ENCODE assay signal across 20 cellular contexts in genomic region chr9:134314950-134315715, GRCh38. TPM values are rescaled to one million over a fixed set of nuclear protein-coding genes. Genes with fewer than 3 reads are reported as not detected.
DNase-seq lines count a peak whose midpoint lies in the region; ATAC-seq and TF ChIP-seq lines count a peak whose summit lies in the region.
"Had no signal": no experiment of that assay in that cellular context is flagged by ENCODE, and none has a peak within 500 bp of the region (broad histone marks: within the 10 kb centered on the region; RNA-seq: fewer than 3 reads in every experiment).

No MANE protein-coding gene starts in this region.

- no peaks in the 10 kb centered on the region for H3K79me2 ChIP-seq in GM23338 (replicated peaks; ENCODE audit: insufficient read depth)
- H3K79me2 ChIP-seq in trophoblast cell (ENCODE audit: control insufficient read depth, insufficient read depth, low read length, poor library complexity) = no peaks in the 10 kb centered on the region
- H3K79me2 ChIP-seq in mammary epithelial cell (ENCODE audit: insufficient read depth, low read length) = no peaks in the 10 kb centered on the region

- no peak overlapping the region for H4K12ac ChIP-seq in trophoblast cell (ENCODE audit: low read depth, low read length)

- no peak overlapping the region for H3K23ac ChIP-seq in trophoblast cell (ENCODE audit: low read length)

- no peak overlapping the region for H4K91ac ChIP-seq in trophoblast cell (ENCODE audit: low read depth, low read length)

- WGBS in psoas muscle, 3 donors = 72 to 87% (median 73%) methylated on average over 26 of the region's 26 CpGs
- no CpG with 5 or more reads among the region's 26 CpGs for WGBS in trophoblast cell (ENCODE audit: extremely low coverage, insufficient coverage, insufficient read length)
- 92% methylated on average over 23 of the region's 26 CpGs for WGBS in mammary epithelial cell (ENCODE audit: low coverage, missing lambda C conversion rate)

- H3K4me1 Mint-ChIP-seq in GM23338 (peaks cover 3% of the 10 kb centered on the region; the same call in 2 of the 3 replicates), chondrocyte (ENCODE audit: low read depth) (peaks cover 19% of the 10 kb centered on the region)
- H3K4me1 Mint-ChIP-seq: immature natural killer cell had no signal

- no peak overlapping the region for H2BK5ac ChIP-seq in trophoblast cell (ENCODE audit: low read depth, low read length, poor library complexity)

- no peaks in the 10 kb centered on the region for H3F3A ChIP-seq in GM23338 (replicated peaks; ENCODE audit: low read depth)

- TF ChIP-seq CTCF in GM23338 (conservative IDR thresholded peaks at IDR 0.05; ENCODE audit: low read depth in 2 of 2) = no peak
- no peak for TF ChIP-seq CTCF in chondrocyte (IDR thresholded peaks at IDR 0.05)
- no peak for TF ChIP-seq CTCF in psoas muscle (IDR thresholded peaks at IDR 0.05)
- no peak for TF ChIP-seq CTCF in mammary epithelial cell (conservative IDR thresholded peaks at IDR 0.05 in 1 of 2, IDR thresholded peaks at IDR 0.05 in 1 of 2; ENCODE audit: extremely low read depth in 1 of 2, insufficient read depth in 1 of 2, low read depth in 1 of 2, low read length in 2 of 2)

- H4K20me1 ChIP-seq in GM23338 (replicated peaks; ENCODE audit: insufficient read depth) (no peaks in the 10 kb centered on the region), mammary epithelial cell (ENCODE audit: insufficient read depth, low read length) (no peaks in the 10 kb centered on the region)

- no peak overlapping the region for H2AFZ ChIP-seq in GM23338
- H2AFZ ChIP-seq in trophoblast cell (ENCODE audit: insufficient read depth, low read length, poor library complexity) = no peak overlapping the region
- no peak overlapping the region for H2AFZ ChIP-seq in mammary epithelial cell (ENCODE audit: low read depth, low read length)

- H3K9me3 Mint-ChIP-seq in GM23338 (peaks cover 5% of the 10 kb centered on the region; the same call in 2 of the 3 replicates), chondrocyte (ENCODE audit: low read depth) (peaks cover 18% of the 10 kb centered on the region)

- ATAC-seq in GM23338 (peak; percentile 42), left colon (no peak), psoas muscle (peak in 3 of 4 donors; percentile 13 to 22 (median 17))

- H3K36me3 Mint-ChIP-seq in GM23338 (ENCODE audit: low read depth) (no peaks in the 10 kb centered on the region), chondrocyte (ENCODE audit: low read depth) (peaks cover 4% of the 10 kb centered on the region)
- H3K36me3 Mint-ChIP-seq: activated naive CD8-positive, alpha-beta T cell; CD4-positive, alpha-beta memory T cell had no signal

- H3K9me2 ChIP-seq in GM23338 (ENCODE audit: insufficient read depth) = no peaks in the 10 kb centered on the region

- H3K79me1 ChIP-seq in trophoblast cell (ENCODE audit: low read length) = no peaks in the 10 kb centered on the region

- H3K27me3 ChIP-seq in GM23338 (ENCODE audit: insufficient read depth) (no peaks in the 10 kb centered on the region), psoas muscle (ENCODE audit: insufficient read depth in 3 of 3, low read length in 2 of 3) (no peaks in the 10 kb centered on the region), trophoblast cell (ENCODE audit: insufficient read depth, low read length) (no peaks in the 10 kb centered on the region), mammary epithelial cell (ENCODE audit: insufficient read depth, low read length) (no peaks in the 10 kb centered on the region)
- H3K27me3 ChIP-seq: uterus had no signal

- H3K36me3 ChIP-seq in GM23338 (ENCODE audit: insufficient read depth) (no peaks in the 10 kb centered on the region; the same call in 1 of the 2 replicates), psoas muscle (ENCODE audit: insufficient read depth in 1 of 2, low read depth in 1 of 2) (no peaks in the 10 kb centered on the region), trophoblast cell (ENCODE audit: control insufficient read depth in 1 of 2, insufficient read depth in 2 of 2, low read length in 2 of 2) (no peaks in the 10 kb centered on the region), mammary epithelial cell (ENCODE audit: insufficient read depth, low read length) (no peaks in the 10 kb centered on the region)
- H3K36me3 ChIP-seq: uterus had no signal

- H3K27ac Mint-ChIP-seq in GM23338 (no peak overlapping the region), chondrocyte (ENCODE audit: unreplicated experiment) (no peak overlapping the region)
- H3K27ac Mint-ChIP-seq: activated naive CD8-positive, alpha-beta T cell; activated T-helper 2 cell treated with anti-CD3 and anti-CD28 coated beads, Interferon-gamma antibody, Interleukin-2, Interleukin-4, amounts not matched to agents 10 μg/mL and 5 μg/mL and 100 μg/mL, durations not matched to agents 14 hours and 24 hours and 36 hours; immature natural killer cell; T-helper 2 cell treated with Interferon-gamma antibody and Interleukin-4, amounts not matched to agents 5 μg/mL and 100 μg/mL, for 36 hours had no signal

- H2AK5ac ChIP-seq in trophoblast cell (ENCODE audit: low read length) = no peak overlapping the region

- no peaks in the 10 kb centered on the region for H3K9me3 ChIP-seq in psoas muscle
- H3K9me3 ChIP-seq in trophoblast cell (ENCODE audit: insufficient read depth, low read depth, low read length) = no peaks in the 10 kb centered on the region
- H3K9me3 ChIP-seq in mammary epithelial cell (replicated peaks; ENCODE audit: insufficient read depth, low read length) = no peaks in the 10 kb centered on the region

- H3K27ac ChIP-seq in GM23338 (ENCODE audit: low read depth) = no peak overlapping the region
- no peak overlapping the region for H3K27ac ChIP-seq in psoas muscle
- no peak overlapping the region for H3K27ac ChIP-seq in trophoblast cell (ENCODE audit: low read depth, low read length)
- H3K27ac ChIP-seq in mammary epithelial cell (ENCODE audit: insufficient read depth, low read depth, low read length) = no peak overlapping the region
- H3K27ac ChIP-seq: epithelial cell of prostate, uterus had no signal

- dilution Hi-C loops in mammary epithelial cell (cut with HindIII; ENCODE audit: low sequenced_read_pairs) = loop anchor here (5.0 kb wide), 1 partner anchor 53 kb away; no protein-coding TSS in a partner anchor

- in situ Hi-C loops in mammary epithelial cell (cut with MboI; ENCODE audit: low sequenced_read_pairs in 2 of 2) = no loop called here

- CTCF ChIA-PET in mammary epithelial cell (lab: Charles Lee; ENCODE audit: low non-redundant PET) = no interaction called here

- no peak overlapping the region for H3K4ac ChIP-seq in trophoblast cell (ENCODE audit: low read depth, low read length)

- no peak overlapping the region for H2BK12ac ChIP-seq in trophoblast cell (ENCODE audit: low read length)

- H3K4me1 ChIP-seq in GM23338 (ENCODE audit: insufficient read depth) (no peaks in the 10 kb centered on the region), psoas muscle (peaks cover 4% of the 10 kb centered on the region), trophoblast cell (ENCODE audit: control insufficient read depth in 1 of 2, insufficient read depth in 2 of 2, low read length in 2 of 2) (peaks cover 0 to 16% of the 10 kb centered on the region in 2 experiments), mammary epithelial cell (ENCODE audit: insufficient read depth, low read length) (peaks cover 4% of the 10 kb centered on the region)

- H3K4me2 ChIP-seq in GM23338 (no peak overlapping the region), trophoblast cell (ENCODE audit: low read length) (no peak overlapping the region), mammary epithelial cell (ENCODE audit: insufficient read depth, low read depth, low read length) (no peak overlapping the region)

- H4K8ac ChIP-seq in trophoblast cell (ENCODE audit: low read depth, low read length) = no peak overlapping the region

- H3K18ac ChIP-seq in trophoblast cell (ENCODE audit: low read length) = no peak overlapping the region

- peaks cover 7% of the 10 kb centered on the region for H3K27me3 Mint-ChIP-seq in GM23338 (ENCODE audit: insufficient read depth, low read depth, poor library complexity)
- H3K27me3 Mint-ChIP-seq in chondrocyte (ENCODE audit: low read depth) = no peaks in the 10 kb centered on the region
- H3K27me3 Mint-ChIP-seq: activated naive CD8-positive, alpha-beta T cell had no signal

- no peak overlapping the region for H2BK120ac ChIP-seq in trophoblast cell (ENCODE audit: insufficient read depth, low read length, poor library complexity)

- intact Hi-C loops in left colon (cut with DNase I, micrococcal nuclease) (no loop called here), psoas muscle (cut with DNase I) (no loop called here), mammary epithelial cell (cut with micrococcal nuclease) (no loop called here)

- no TSS peak for BruUV-seq in mammary epithelial cell (replicated peaks; lab: Mats Ljungman, UMichigan)

- no peak for DNase-seq in GM23338 (ENCODE audit: low spot score)
- DNase-seq in chondrocyte (ENCODE audit: low spot score) = peak; percentile 82
- DNase-seq in left colon = peak; percentile 5 to 24
- peak; percentile 7 to 43 for DNase-seq in psoas muscle
- no peak for DNase-seq in LoVo (ENCODE audit: low spot score)
- no peak for DNase-seq in trophoblast cell
- no peak for DNase-seq in AG20443 (ENCODE audit: low spot score)
- no peak for DNase-seq in mammary epithelial cell
- DNase-seq: activated CD4-positive, alpha-beta T cell treated with anti-CD3 and anti-CD28 coated beads, Interleukin-2, amount 50 U/mL, for 48 hours; activated CD8-positive, alpha-beta memory T cell treated with anti-CD3 and anti-CD28 coated beads, Interleukin-2, amount 50 U/mL, for 48 hours; CD4-positive, alpha-beta memory T cell; immature natural killer cell; KG1; NCI-H1694 treated with DMSO at 0.1 percent for 48 hours; NCI-H446 had no signal

- no peak overlapping the region for H3K4me3 ChIP-seq in GM23338
- H3K4me3 ChIP-seq in psoas muscle = no peak overlapping the region
- H3K4me3 ChIP-seq in trophoblast cell (ENCODE audit: low read depth, low read length) = no peak overlapping the region
- no peak overlapping the region for H3K4me3 ChIP-seq in mammary epithelial cell (replicated peaks in 1 of 3; ENCODE audit: insufficient read depth in 1 of 3, low read depth in 2 of 3, low read length in 3 of 3)
- H3K4me3 ChIP-seq: uterus had no signal

- H3K9ac ChIP-seq in trophoblast cell (ENCODE audit: low read length) (no peak overlapping the region), mammary epithelial cell (ENCODE audit: insufficient read depth, low read length) (no peak overlapping the region)

- H3K4me3 Mint-ChIP-seq in GM23338 = no peak overlapping the region
- H3K4me3 Mint-ChIP-seq in chondrocyte (ENCODE audit: unreplicated experiment) = no peak overlapping the region
- H3K4me3 Mint-ChIP-seq: activated naive CD8-positive, alpha-beta T cell; CD4-positive, alpha-beta memory T cell; immature natural killer cell; T-helper 2 cell treated with Interferon-gamma antibody and Interleukin-4, amounts not matched to agents 5 μg/mL and 100 μg/mL, for 36 hours had no signal

- no peak overlapping the region for H3K14ac ChIP-seq in trophoblast cell (ENCODE audit: low read length)

RNA-seq across cellular contexts. Expression of gene RXRA, which starts 11.1 kb away (rescaled TPM):
- total RNA-seq in GM23338 (2014; rRNA removed; shearing (Covaris generic)) = 14.9 and 17.9 TPM in 2 replicates
- polyA plus RNA-seq in GM23338 (2016; fragmentation: Nextera tagmentation; extraction: Ambion mirVana) (4.8 and 4.9 TPM in 2 replicates), psoas muscle (100 to 1,000 TPM in 1 of 3 donors, 10 to 100 TPM in 2; 37.7 to 156 (median 76.4) TPM), mammary epithelial cell (25.2 TPM)
- total RNA-seq in chondrocyte (27.3 to 28.2 TPM (median 27.9 TPM) in 3 replicates), left colon (10 to 100 TPM; 68.3 to 88.9 TPM), psoas muscle (100 to 1,000 TPM in 3 of 4 donors, 10 to 100 TPM in 1; 84.3 to 192 (median 147) TPM), mammary epithelial cell (10 to 100 TPM; 31.0 to 39.2 TPM)
- 31.7 and 33.2 TPM in 2 replicates for polyA plus RNA-seq in trophoblast cell (2013)
- polyA minus RNA-seq in mammary epithelial cell = 28.5 TPM

Comparison
In these comparisons a context has a peak if more than half of its experiments do, and no peak if none do; other contexts are left out.
1. DNase-seq: peak in chondrocyte (single experiment), left colon (2 of 2) and psoas muscle (2 of 2); none in GM23338 (single experiment), LoVo (single experiment), trophoblast cell (0 of 2), AG20443 (single experiment) and mammary epithelial cell (single experiment).